ENCODE assay signal across 1 cellular context in the genomic region with DNA sequence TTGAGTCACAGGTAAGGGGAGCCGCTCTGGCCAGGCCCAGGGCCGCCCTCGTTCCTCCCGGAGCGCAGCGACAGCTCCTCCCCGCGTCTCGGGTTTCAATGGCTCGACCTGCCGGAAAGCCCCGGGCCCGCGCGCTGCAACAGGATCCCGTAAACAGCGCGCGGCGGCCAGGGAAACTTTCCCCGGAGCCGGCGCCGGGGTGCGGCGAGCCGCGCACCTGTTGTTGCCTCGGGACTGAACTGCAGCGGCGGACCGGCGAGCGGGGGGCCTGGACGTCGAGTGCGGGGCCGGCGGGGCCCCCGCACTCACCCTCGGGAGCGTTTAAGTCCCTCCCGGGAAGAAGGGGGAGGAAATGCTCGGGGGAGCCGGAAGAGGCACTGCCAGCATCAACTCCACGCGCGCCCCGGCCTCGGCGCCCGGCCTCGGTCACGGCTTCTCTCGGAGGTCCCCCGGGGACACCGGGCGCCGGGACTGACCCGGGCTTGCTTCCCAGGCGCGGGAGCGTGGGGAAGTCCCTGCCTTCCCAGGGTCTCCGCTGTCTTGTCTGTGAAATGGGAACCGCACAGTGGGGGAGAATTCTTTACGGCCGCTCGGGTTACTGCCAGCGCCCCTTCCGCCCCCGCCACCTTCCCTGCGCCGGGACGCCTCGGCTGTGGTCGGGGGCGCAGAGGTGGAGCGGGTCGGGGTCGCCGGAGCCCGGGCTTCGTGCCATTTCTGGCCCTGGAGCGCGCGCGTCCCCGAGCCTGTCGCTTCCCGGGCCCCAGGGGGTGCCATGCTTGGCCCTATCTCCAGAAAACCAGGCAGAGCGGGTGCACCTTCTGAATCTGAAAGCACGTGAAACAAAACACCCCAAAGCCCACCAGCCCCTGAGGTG.
TF ChIP-seq lines count a peak whose summit lies in the region.

No MANE protein-coding gene starts in this region.

TF ChIP-seq in HEK293, 187 proteins besides CTCF, POLR2A, EP300 and RAD21 (continued from another document and continues in another):
- no peak for TF ChIP-seq BCL11B (tag by site-specific recombination; IDR thresholded peaks at IDR 0.05; ENCODE audit: low read depth)
- TF ChIP-seq HOXD13 (CRISPR knock-in tag; IDR thresholded peaks at IDR 0.05; ENCODE audit: borderline replicate concordance), result no peak
- TF ChIP-seq GLI4 (tag by site-specific recombination; IDR thresholded peaks at IDR 0.05), result no peak
- TF ChIP-seq TRIM28 (IDR thresholded peaks at IDR 0.05; ENCODE audit: borderline replicate concordance, low read length), result no peak
- TF ChIP-seq, protein P1, sequence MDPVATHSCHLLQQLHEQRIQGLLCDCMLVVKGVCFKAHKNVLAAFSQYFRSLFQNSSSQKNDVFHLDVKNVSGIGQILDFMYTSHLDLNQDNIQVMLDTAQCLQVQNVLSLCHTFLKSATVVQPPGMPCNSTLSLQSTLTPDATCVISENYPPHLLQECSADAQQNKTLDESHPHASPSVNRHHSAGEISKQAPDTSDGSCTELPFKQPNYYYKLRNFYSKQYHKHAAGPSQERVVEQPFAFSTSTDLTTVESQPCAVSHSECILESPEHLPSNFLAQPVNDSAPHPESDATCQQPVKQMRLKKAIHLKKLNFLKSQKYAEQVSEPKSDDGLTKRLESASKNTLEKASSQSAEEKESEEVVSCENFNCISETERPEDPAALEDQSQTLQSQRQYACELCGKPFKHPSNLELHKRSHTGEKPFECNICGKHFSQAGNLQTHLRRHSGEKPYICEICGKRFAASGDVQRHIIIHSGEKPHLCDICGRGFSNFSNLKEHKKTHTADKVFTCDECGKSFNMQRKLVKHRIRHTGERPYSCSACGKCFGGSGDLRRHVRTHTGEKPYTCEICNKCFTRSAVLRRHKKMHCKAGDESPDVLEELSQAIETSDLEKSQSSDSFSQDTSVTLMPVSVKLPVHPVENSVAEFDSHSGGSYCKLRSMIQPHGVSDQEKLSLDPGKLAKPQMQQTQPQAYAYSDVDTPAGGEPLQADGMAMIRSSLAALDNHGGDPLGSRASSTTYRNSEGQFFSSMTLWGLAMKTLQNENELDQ (tag by site-specific recombination; IDR thresholded peaks at IDR 0.05; ENCODE audit: low read depth), result no peak
- peak; percentile 67 for TF ChIP-seq ZNF341 (tag by site-specific recombination; IDR thresholded peaks at IDR 0.05; ENCODE audit: low read depth)
- peak; percentile 85 for TF ChIP-seq ZNF600 (tag by site-specific recombination; IDR thresholded peaks at IDR 0.05)
- TF ChIP-seq YY2 (tag by site-specific recombination; IDR thresholded peaks at IDR 0.05), result no peak
- no peak for TF ChIP-seq ZNF530 (tag by site-specific recombination; IDR thresholded peaks at IDR 0.05; ENCODE audit: low read depth)
- TF ChIP-seq ZNF266 (tag by site-specific recombination; IDR thresholded peaks at IDR 0.05; ENCODE audit: low read depth), result no peak
- TF ChIP-seq, protein P2, sequence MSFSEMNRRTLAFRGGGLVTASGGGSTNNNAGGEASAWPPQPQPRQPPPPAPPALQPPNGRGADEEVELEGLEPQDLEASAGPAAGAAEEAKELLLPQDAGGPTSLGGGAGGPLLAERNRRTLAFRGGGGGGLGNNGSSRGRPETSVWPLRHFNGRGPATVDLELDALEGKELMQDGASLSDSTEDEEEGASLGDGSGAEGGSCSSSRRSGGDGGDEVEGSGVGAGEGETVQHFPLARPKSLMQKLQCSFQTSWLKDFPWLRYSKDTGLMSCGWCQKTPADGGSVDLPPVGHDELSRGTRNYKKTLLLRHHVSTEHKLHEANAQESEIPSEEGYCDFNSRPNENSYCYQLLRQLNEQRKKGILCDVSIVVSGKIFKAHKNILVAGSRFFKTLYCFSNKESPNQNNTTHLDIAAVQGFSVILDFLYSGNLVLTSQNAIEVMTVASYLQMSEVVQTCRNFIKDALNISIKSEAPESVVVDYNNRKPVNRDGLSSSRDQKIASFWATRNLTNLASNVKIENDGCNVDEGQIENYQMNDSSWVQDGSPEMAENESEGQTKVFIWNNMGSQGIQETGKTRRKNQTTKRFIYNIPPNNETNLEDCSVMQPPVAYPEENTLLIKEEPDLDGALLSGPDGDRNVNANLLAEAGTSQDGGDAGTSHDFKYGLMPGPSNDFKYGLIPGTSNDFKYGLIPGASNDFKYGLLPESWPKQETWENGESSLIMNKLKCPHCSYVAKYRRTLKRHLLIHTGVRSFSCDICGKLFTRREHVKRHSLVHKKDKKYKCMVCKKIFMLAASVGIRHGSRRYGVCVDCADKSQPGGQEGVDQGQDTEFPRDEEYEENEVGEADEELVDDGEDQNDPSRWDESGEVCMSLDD (tag by site-specific recombination; IDR thresholded peaks at IDR 0.05), result no peak; the same call in 1 of the 2 replicates
- 0 out of 2 replicates have a peak, but pooled peaks have one; percentile 21 for TF ChIP-seq ZNF37A (tag by site-specific recombination; IDR thresholded peaks at IDR 0.05)
- no peak for TF ChIP-seq ZNF169 (tag by site-specific recombination; IDR thresholded peaks at IDR 0.05)
- TF ChIP-seq, protein P3, sequence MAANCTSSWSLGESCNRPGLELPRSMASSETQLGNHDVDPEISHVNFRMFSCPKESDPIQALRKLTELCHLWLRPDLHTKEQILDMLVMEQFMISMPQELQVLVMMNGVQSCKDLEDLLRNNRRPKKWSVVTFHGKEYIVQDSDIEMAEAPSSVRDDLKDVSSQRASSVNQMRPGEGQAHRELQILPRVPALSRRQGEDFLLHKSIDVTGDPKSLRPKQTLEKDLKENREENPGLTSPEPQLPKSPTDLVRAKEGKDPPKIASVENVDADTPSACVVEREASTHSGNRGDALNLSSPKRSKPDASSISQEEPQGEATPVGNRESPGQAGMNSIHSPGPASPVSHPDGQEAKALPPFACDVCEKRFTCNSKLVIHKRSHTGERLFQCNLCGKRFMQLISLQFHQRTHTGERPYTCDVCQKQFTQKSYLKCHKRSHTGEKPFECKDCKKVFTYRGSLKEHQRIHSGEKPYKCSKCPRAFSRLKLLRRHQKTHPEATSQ (tag by site-specific recombination; IDR thresholded peaks at IDR 0.05), result peak; percentile 36; the same call in 1 of the 2 replicates
- TF ChIP-seq ZFP3 (tag by site-specific recombination; IDR thresholded peaks at IDR 0.05; ENCODE audit: low read depth), result no peak
- peak; percentile 52; the same call in 1 of the 2 replicates for TF ChIP-seq ZNF610 (tag by site-specific recombination; IDR thresholded peaks at IDR 0.05; ENCODE audit: borderline replicate concordance)
- peak; percentile 65 for TF ChIP-seq ZFHX2 (tag by site-specific recombination; conservative IDR thresholded peaks at IDR 0.05)
- TF ChIP-seq, protein P4, sequence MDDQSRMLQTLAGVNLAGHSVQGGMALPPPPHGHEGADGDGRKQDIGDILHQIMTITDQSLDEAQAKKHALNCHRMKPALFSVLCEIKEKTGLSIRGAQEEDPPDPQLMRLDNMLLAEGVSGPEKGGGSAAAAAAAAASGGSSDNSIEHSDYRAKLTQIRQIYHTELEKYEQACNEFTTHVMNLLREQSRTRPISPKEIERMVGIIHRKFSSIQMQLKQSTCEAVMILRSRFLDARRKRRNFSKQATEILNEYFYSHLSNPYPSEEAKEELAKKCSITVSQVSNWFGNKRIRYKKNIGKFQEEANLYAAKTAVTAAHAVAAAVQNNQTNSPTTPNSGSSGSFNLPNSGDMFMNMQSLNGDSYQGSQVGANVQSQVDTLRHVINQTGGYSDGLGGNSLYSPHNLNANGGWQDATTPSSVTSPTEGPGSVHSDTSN (CRISPR knock-in tag; IDR thresholded peaks at IDR 0.05), result no peak; the same call in 1 of the 2 replicates
- TF ChIP-seq, protein P5, sequence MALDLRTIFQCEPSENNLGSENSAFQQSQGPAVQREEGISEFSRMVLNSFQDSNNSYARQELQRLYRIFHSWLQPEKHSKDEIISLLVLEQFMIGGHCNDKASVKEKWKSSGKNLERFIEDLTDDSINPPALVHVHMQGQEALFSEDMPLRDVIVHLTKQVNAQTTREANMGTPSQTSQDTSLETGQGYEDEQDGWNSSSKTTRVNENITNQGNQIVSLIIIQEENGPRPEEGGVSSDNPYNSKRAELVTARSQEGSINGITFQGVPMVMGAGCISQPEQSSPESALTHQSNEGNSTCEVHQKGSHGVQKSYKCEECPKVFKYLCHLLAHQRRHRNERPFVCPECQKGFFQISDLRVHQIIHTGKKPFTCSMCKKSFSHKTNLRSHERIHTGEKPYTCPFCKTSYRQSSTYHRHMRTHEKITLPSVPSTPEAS (tag by site-specific recombination; IDR thresholded peaks at IDR 0.05), result no peak
- TF ChIP-seq ZNF548 (tag by site-specific recombination; IDR thresholded peaks at IDR 0.05), result no peak
- no peak for TF ChIP-seq ZNF792 (tag by site-specific recombination; IDR thresholded peaks at IDR 0.05)
- peak; percentile 41; the same call in 1 of the 2 replicates for TF ChIP-seq ZNF76 (tag by site-specific recombination; IDR thresholded peaks at IDR 0.05; ENCODE audit: borderline replicate concordance, low read depth)
- no peak for TF ChIP-seq ZNF223 (tag by site-specific recombination; IDR thresholded peaks at IDR 0.05)
- TF ChIP-seq, protein P6, sequence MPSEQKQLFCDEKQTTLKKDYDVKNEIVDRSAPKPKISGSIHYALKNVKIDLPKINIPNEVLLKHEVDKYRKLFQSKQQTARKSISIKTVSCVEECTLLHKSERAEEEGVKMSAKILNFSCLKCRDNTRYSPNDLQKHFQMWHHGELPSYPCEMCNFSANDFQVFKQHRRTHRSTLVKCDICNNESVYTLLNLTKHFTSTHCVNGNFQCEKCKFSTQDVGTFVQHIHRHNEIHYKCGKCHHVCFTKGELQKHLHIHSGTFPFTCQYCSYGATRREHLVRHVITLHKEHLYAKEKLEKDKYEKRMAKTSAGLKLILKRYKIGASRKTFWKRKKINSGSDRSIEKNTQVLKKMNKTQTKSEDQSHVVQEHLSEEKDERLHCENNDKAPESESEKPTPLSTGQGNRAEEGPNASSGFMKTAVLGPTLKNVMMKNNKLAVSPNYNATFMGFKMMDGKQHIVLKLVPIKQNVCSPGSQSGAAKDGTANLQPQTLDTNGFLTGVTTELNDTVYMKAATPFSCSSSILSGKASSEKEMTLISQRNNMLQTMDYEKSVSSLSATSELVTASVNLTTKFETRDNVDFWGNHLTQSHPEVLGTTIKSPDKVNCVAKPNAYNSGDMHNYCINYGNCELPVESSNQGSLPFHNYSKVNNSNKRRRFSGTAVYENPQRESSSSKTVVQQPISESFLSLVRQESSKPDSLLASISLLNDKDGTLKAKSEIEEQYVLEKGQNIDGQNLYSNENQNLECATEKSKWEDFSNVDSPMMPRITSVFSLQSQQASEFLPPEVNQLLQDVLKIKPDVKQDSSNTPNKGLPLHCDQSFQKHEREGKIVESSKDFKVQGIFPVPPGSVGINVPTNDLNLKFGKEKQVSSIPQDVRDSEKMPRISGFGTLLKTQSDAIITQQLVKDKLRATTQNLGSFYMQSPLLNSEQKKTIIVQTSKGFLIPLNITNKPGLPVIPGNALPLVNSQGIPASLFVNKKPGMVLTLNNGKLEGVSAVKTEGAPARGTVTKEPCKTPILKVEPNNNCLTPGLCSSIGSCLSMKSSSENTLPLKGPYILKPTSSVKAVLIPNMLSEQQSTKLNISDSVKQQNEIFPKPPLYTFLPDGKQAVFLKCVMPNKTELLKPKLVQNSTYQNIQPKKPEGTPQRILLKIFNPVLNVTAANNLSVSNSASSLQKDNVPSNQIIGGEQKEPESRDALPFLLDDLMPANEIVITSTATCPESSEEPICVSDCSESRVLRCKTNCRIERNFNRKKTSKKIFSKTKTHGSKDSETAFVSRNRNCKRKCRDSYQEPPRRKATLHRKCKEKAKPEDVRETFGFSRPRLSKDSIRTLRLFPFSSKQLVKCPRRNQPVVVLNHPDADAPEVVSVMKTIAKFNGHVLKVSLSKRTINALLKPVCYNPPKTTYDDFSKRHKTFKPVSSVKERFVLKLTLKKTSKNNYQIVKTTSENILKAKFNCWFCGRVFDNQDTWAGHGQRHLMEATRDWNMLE (tag by site-specific recombination; conservative IDR thresholded peaks at IDR 0.05; ENCODE audit: low read depth), result no peak
- TF ChIP-seq ZNF585B (tag by site-specific recombination; IDR thresholded peaks at IDR 0.05), result 0 out of 2 replicates have a peak, but pooled peaks have one; percentile 9
- TF ChIP-seq ZNF404 (tag by site-specific recombination; IDR thresholded peaks at IDR 0.05), result no peak
- no peak for TF ChIP-seq ZNF426 (tag by site-specific recombination; IDR thresholded peaks at IDR 0.05)
- no peak for TF ChIP-seq ZNF121 (tag by site-specific recombination; IDR thresholded peaks at IDR 0.05)
- TF ChIP-seq ZFP69B (tag by site-specific recombination; IDR thresholded peaks at IDR 0.05), result peak; percentile 55
- TF ChIP-seq, protein P7, sequence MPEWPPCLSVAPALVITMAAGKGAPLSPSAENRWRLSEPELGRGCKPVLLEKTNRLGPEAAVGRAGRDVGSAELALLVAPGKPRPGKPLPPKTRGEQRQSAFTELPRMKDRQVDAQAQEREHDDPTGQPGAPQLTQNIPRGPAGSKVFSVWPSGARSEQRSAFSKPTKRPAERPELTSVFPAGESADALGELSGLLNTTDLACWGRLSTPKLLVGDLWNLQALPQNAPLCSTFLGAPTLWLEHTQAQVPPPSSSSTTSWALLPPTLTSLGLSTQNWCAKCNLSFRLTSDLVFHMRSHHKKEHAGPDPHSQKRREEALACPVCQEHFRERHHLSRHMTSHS (tag by site-specific recombination; IDR thresholded peaks at IDR 0.05), result no peak
- TF ChIP-seq ZBTB48 (tag by site-specific recombination; IDR thresholded peaks at IDR 0.05), result no peak
- TF ChIP-seq, protein P8, sequence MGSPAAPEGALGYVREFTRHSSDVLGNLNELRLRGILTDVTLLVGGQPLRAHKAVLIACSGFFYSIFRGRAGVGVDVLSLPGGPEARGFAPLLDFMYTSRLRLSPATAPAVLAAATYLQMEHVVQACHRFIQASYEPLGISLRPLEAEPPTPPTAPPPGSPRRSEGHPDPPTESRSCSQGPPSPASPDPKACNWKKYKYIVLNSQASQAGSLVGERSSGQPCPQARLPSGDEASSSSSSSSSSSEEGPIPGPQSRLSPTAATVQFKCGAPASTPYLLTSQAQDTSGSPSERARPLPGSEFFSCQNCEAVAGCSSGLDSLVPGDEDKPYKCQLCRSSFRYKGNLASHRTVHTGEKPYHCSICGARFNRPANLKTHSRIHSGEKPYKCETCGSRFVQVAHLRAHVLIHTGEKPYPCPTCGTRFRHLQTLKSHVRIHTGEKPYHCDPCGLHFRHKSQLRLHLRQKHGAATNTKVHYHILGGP (tag by site-specific recombination; IDR thresholded peaks at IDR 0.05), result no peak
- TF ChIP-seq, protein P9, sequence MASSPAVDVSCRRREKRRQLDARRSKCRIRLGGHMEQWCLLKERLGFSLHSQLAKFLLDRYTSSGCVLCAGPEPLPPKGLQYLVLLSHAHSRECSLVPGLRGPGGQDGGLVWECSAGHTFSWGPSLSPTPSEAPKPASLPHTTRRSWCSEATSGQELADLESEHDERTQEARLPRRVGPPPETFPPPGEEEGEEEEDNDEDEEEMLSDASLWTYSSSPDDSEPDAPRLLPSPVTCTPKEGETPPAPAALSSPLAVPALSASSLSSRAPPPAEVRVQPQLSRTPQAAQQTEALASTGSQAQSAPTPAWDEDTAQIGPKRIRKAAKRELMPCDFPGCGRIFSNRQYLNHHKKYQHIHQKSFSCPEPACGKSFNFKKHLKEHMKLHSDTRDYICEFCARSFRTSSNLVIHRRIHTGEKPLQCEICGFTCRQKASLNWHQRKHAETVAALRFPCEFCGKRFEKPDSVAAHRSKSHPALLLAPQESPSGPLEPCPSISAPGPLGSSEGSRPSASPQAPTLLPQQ (tag by site-specific recombination; IDR thresholded peaks at IDR 0.05), result peak; percentile 71
- TF ChIP-seq SP7 (tag by site-specific recombination; IDR thresholded peaks at IDR 0.05), result peak; percentile 77
- TF ChIP-seq ZSCAN16 (tag by site-specific recombination; IDR thresholded peaks at IDR 0.05), result no peak
- no peak for TF ChIP-seq ZNF155 (tag by site-specific recombination; IDR thresholded peaks at IDR 0.05)
- TF ChIP-seq GLIS2 (tag by site-specific recombination; IDR thresholded peaks at IDR 0.05), result peak; percentile 63; the same call in 1 of the 2 replicates
- peak; percentile 78; the same call in 1 of the 2 replicates for TF ChIP-seq ZFP37 (tag by site-specific recombination; IDR thresholded peaks at IDR 0.05)
- TF ChIP-seq ZNF239 (tag by site-specific recombination; IDR thresholded peaks at IDR 0.05), result no peak
- no peak for TF ChIP-seq MYNN (tag by site-specific recombination; IDR thresholded peaks at IDR 0.05; ENCODE audit: borderline replicate concordance)
